In the genomic region with DNA sequence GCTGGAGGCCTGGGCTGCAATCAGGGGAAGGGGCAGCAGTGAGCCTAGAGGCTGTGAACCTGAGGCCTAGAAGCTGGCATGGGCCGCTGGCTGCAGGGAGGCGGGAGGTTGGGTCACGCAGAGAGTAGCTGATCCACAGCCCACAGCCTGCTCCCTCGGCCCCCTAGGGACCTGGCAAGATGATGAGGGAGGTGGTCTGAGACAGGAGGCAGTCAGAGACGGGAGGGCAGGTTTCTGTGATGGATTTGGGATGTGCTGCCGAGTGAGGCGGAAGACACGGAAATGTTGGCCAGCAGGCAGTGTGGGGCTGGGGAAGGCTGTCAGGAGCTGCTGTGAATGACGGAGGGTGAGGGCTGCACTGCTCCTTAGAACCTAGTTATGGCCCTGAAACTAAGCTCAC, we compare ENCODE assay signal across 16 cellular contexts.
"Had no signal": no experiment of that assay in that cellular context is flagged by ENCODE, and none has a peak within 500 bp of the region (broad histone marks: within the 10 kb centered on the region; RNA-seq: fewer than 3 reads in every experiment).

No MANE protein-coding gene starts in this region.

- H3K27ac ChIP-seq: adrenal gland, gastroesophageal sphincter had no signal

- H3K9me3 ChIP-seq: adrenal gland, gastroesophageal sphincter had no signal

- ATAC-seq: activated T-helper 17 cell treated with anti-CD3 and anti-CD28 coated beads, Interleukin-2, amount 50 U/mL, for 72 hours; gastroesophageal sphincter; stimulated activated naive CD8-positive, alpha-beta T cell treated with anti-CD3 and anti-CD28 coated beads, Interleukin-15, amount 100 ng/mL, for 72 hours had no signal

- H3K36me3 ChIP-seq: adrenal gland, gastroesophageal sphincter had no signal

- H3K27ac Mint-ChIP-seq: activated CD4-positive, alpha-beta T cell treated with anti-CD3 and anti-CD28 coated beads, Interleukin-2, amount 10 ng/mL, durations not matched to agents 7 days and 5 days; activated naive CD4-positive, alpha-beta T cell treated with anti-CD3 and anti-CD28 coated beads for 36 hours; activated T-helper 17 cell treated with anti-CD3 and anti-CD28 coated beads, Interleukin-2, amount 50 U/mL, for 72 hours; stimulated activated naive CD8-positive, alpha-beta T cell treated with anti-CD3 and anti-CD28 coated beads, Interleukin-15, amount 100 ng/mL, for 72 hours; T-helper 1 cell treated with Interleukin-12 subunit alpha and Interleukin-12 subunit beta and Interleukin-4 antibody, amounts not matched to agents 30 μg/mL and 1 μg/mL, for 36 hours had no signal

- H3K4me1 Mint-ChIP-seq: activated T-helper 17 cell treated with anti-CD3 and anti-CD28 coated beads, Interleukin-2, amount 50 U/mL, for 72 hours had no signal

- DNase-seq: activated CD4-positive, alpha-beta T cell treated with anti-CD3 and anti-CD28 coated beads, Interleukin-2, amount 10 ng/mL, durations not matched to agents 7 days and 5 days; activated CD4-positive, CD25-positive, alpha-beta regulatory T cell; activated CD8-positive, alpha-beta memory T cell treated with anti-CD3 and anti-CD28 coated beads for 24 hours; activated naive CD4-positive, alpha-beta T cell treated with anti-CD3 and anti-CD28 coated beads for 36 hours; activated T-cell treated with anti-CD3 and anti-CD28 coated beads for 4 hours; adrenal gland; cerebellar nuclear complex; dermis blood vessel endothelial cell; hippocampal formation; midbrain; stimulated activated CD4-positive, alpha-beta T cell treated with anti-CD3 and anti-CD28 coated beads, Interleukin-4, amount 100 ng/mL, for 4 hours; stimulated activated naive CD8-positive, alpha-beta T cell treated with anti-CD3 and anti-CD28 coated beads, Interleukin-15, amount 100 ng/mL, for 72 hours had no signal

- H3K4me3 ChIP-seq: adrenal gland, gastroesophageal sphincter, skin epidermis had no signal

- H3K27me3 Mint-ChIP-seq: activated CD4-positive, alpha-beta T cell treated with anti-CD3 and anti-CD28 coated beads, Interleukin-2, amount 10 ng/mL, durations not matched to agents 7 days and 5 days had no signal

- H3K27me3 ChIP-seq: adrenal gland, gastroesophageal sphincter had no signal

- H3K4me3 Mint-ChIP-seq: activated CD4-positive, alpha-beta T cell treated with anti-CD3 and anti-CD28 coated beads, Interleukin-2, amount 10 ng/mL, durations not matched to agents 7 days and 5 days; activated naive CD4-positive, alpha-beta T cell treated with anti-CD3 and anti-CD28 coated beads for 36 hours; activated T-helper 17 cell treated with anti-CD3 and anti-CD28 coated beads, Interleukin-2, amount 50 U/mL, for 72 hours; stimulated activated naive CD8-positive, alpha-beta T cell treated with anti-CD3 and anti-CD28 coated beads, Interleukin-15, amount 100 ng/mL, for 72 hours; T-helper 1 cell treated with Interleukin-12 subunit alpha and Interleukin-12 subunit beta and Interleukin-4 antibody, amounts not matched to agents 30 μg/mL and 1 μg/mL, for 36 hours had no signal

- H3K9me3 Mint-ChIP-seq: activated CD4-positive, alpha-beta T cell treated with anti-CD3 and anti-CD28 coated beads, Interleukin-2, amount 10 ng/mL, durations not matched to agents 7 days and 5 days; activated naive CD4-positive, alpha-beta T cell treated with anti-CD3 and anti-CD28 coated beads for 36 hours; activated T-helper 17 cell treated with anti-CD3 and anti-CD28 coated beads, Interleukin-2, amount 50 U/mL, for 72 hours; stimulated activated naive CD8-positive, alpha-beta T cell treated with anti-CD3 and anti-CD28 coated beads, Interleukin-15, amount 100 ng/mL, for 72 hours; T-helper 1 cell treated with Interleukin-12 subunit alpha and Interleukin-12 subunit beta and Interleukin-4 antibody, amounts not matched to agents 30 μg/mL and 1 μg/mL, for 36 hours had no signal
